8 cellular contexts compared by ENCODE assay signal in the genomic region with DNA sequence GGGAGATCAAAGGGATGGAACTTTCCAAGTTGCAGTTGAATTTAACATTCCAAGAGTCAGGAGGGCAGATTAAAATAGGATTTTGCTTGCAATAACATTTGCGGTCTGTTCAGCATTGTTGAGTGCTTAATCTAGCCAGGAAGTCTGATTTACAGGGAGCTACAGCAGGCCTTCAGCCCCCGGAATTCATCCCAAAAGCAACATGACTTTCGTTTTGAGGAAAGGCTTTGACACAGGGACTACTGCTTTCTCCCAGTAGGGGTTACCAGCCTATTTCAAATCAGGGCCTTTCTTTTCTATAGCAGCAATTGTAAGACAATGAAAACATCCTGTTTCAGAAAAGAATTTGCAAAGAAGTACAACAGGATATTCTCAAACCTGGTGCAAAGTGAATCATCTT.
A peak's percentile ranks its signal among the peaks of the same experiment; 100 is the strongest.
DNase-seq lines count a peak whose midpoint lies in the region; ATAC-seq and TF ChIP-seq lines count a peak whose summit lies in the region.

No MANE protein-coding gene starts in this region.

- no peak overlapping the region for H3K9ac ChIP-seq in H9 (ENCODE audit: extremely low read depth, insufficient read length, low read length)

- H3K27ac Mint-ChIP-seq in H9 (peak overlapping the region; percentile 19 to 90 (median 88); a peak in 3 of 7 replicates), brain (peak overlapping the region in 3 of 5 experiments; percentile 39 to 84 (median 77))

- H2BK15ac ChIP-seq in H9 (ENCODE audit: low read depth, low read length): no peak overlapping the region

- H3T11ph ChIP-seq in H9 (ENCODE audit: low read length): no peak overlapping the region

- H3K4ac ChIP-seq in H9 (ENCODE audit: low read depth, low read length): no peak overlapping the region

- DNase-seq in H9 (no peak), iPS-NIHi11 (ENCODE audit: low spot score) (peak; percentile 36), spleen (no peak), NCI-H1048 (lab: John Stamatoyannopoulos, UW) (no peak)

- no peaks in the 10 kb centered on the region for H3K79me2 ChIP-seq in H9 (ENCODE audit: insufficient read depth, low read length)

- H3K79me1 ChIP-seq in H9 (ENCODE audit: insufficient read depth, low read depth, low read length, poor library complexity, severe bottlenecking): no peaks in the 10 kb centered on the region

- H2BK120ac ChIP-seq in H9 (ENCODE audit: low read depth, low read length, poor library complexity, severe bottlenecking): no peak overlapping the region

- H3K4me1 Mint-ChIP-seq in H9 (peaks cover 23 to 34% of the 10 kb centered on the region in 2 experiments), brain (peaks cover 41% of the 10 kb centered on the region)

- peak; percentile 44 for TF ChIP-seq CTCF in H9 (conservative IDR thresholded peaks at IDR 0.05)
- peak in 1 of 2 experiments; percentile 17 for TF ChIP-seq CTCF in brain (conservative IDR thresholded peaks at IDR 0.05)
- TF ChIP-seq CTCF in spleen (IDR thresholded peaks at IDR 0.05 in 8 of 11, conservative IDR thresholded peaks at IDR 0.05 in 3 of 11): peak in 6 of 11 experiments; percentile 35 to 53 (median 45)

- no peak overlapping the region for H2AFZ ChIP-seq in H9 (ENCODE audit: low read length)

- H3K18ac ChIP-seq in H9 (ENCODE audit: insufficient read length, low read depth, low read length): no peak overlapping the region

- no peak overlapping the region for H2BK12ac ChIP-seq in H9 (ENCODE audit: insufficient read length, low read depth, low read length)

- H3K4me2 ChIP-seq in H9 (ENCODE audit: insufficient read depth, insufficient read length, low read length): no peak overlapping the region

- H2AK5ac ChIP-seq in H9 (ENCODE audit: insufficient read length, low read length): no peak overlapping the region

- H3K36me3 Mint-ChIP-seq in H9 (ENCODE audit: insufficient read depth in 1 of 3, low read depth in 3 of 3) (peaks cover 0 to 6% (median 4%) of the 10 kb centered on the region in 3 experiments; a peak in 4 of 7 replicates), brain (no peaks in the 10 kb centered on the region)

- H3K23ac ChIP-seq in H9 (ENCODE audit: insufficient read length, low read depth, low read length): no peak overlapping the region

- no peaks in the 10 kb centered on the region for H4K20me1 ChIP-seq in H9 (ENCODE audit: control insufficient read depth, insufficient read depth, insufficient read length)

- H3K9me3 Mint-ChIP-seq in H9 (peaks cover 8 to 11% of the 10 kb centered on the region in 2 experiments; a peak in 4 of 5 replicates), brain (peaks cover 0 to 9% (median 2%) of the 10 kb centered on the region in 5 experiments)

- H3K4me1 ChIP-seq in H9 (ENCODE audit: insufficient read depth, low read length) (peaks cover 11% of the 10 kb centered on the region; the same call in 1 of the 2 replicates), spleen (peaks cover 8 to 40% (median 19%) of the 10 kb centered on the region in 6 donors)

- no peaks in the 10 kb centered on the region for H3K23me2 ChIP-seq in H9 (ENCODE audit: insufficient read length, low read depth, low read length, poor library complexity, severe bottlenecking)

- no peak overlapping the region for H4K8ac ChIP-seq in H9 (replicated peaks; ENCODE audit: insufficient read length, low read depth, low read length)

- TF ChIP-seq POLR2A in spleen (IDR thresholded peaks at IDR 0.05): no peak

- peaks cover 3% of the 10 kb centered on the region; the same call in 1 of the 2 replicates for H3K27me3 Mint-ChIP-seq in H9 (ENCODE audit: low read depth)
- peaks cover 3% of the 10 kb centered on the region for H3K27me3 Mint-ChIP-seq in brain

- H2BK20ac ChIP-seq in H9 (ENCODE audit: low read depth, low read length, poor library complexity, severe bottlenecking): no peak overlapping the region

- no peak overlapping the region for H4K91ac ChIP-seq in H9 (ENCODE audit: insufficient read length, low read depth, low read length)

- H3K4me3 Mint-ChIP-seq in H9 (no peak overlapping the region), brain (no peak overlapping the region)

- H3K56ac ChIP-seq in H9 (ENCODE audit: insufficient read length, low read depth, low read length): no peak overlapping the region

- no peak for ATAC-seq in GM18511 (IDR thresholded peaks at IDR 0.05; ENCODE audit: unreplicated experiment)
- no peak for ATAC-seq in HG03108 (IDR thresholded peaks at IDR 0.05; ENCODE audit: unreplicated experiment)
- ATAC-seq in GM21381 (IDR thresholded peaks at IDR 0.05; ENCODE audit: unreplicated experiment): no peak

- H3K36me3 ChIP-seq in spleen: no peaks in the 10 kb centered on the region

- H3K9me3 ChIP-seq in H9 (ENCODE audit: control insufficient read depth, low read depth, low read length): no peaks in the 10 kb centered on the region
- H3K9me3 ChIP-seq in spleen: no peaks in the 10 kb centered on the region

- intact Hi-C loops in spleen (cut with DNase I; ENCODE audit: low total_unique reads): no loop called here

- H2BK5ac ChIP-seq in H9 (ENCODE audit: insufficient read length, low read length): no peak overlapping the region

- no peak overlapping the region for H3K14ac ChIP-seq in H9 (ENCODE audit: insufficient read depth, low read length)

- peak overlapping the region; percentile 88 for H3K27ac ChIP-seq in H9 (ENCODE audit: insufficient read length, low read depth, low read length)
- H3K27ac ChIP-seq in spleen: peak overlapping the region; percentile 37 to 82 (median 74)

- H3K27me3 ChIP-seq in H9 (ENCODE audit: insufficient read depth, low read length) (no peaks in the 10 kb centered on the region), spleen (replicated peaks in 1 of 7) (no peaks in the 10 kb centered on the region)

- WGBS in H9 (ENCODE audit: extremely low coverage, insufficient read length, low lambda C conversion rate): no CpG with 5 or more reads among the region's 3 CpGs
- WGBS in spleen, 5 donors: 38 to 68% (median 50%) methylated on average over 3 of the region's 3 CpGs

- H3K4me3 ChIP-seq in spleen: no peak overlapping the region

- H4K5ac ChIP-seq in H9 (ENCODE audit: insufficient read length, low read depth, low read length): no peak overlapping the region
